8 cellular contexts compared by ENCODE assay signal in the genomic region with DNA sequence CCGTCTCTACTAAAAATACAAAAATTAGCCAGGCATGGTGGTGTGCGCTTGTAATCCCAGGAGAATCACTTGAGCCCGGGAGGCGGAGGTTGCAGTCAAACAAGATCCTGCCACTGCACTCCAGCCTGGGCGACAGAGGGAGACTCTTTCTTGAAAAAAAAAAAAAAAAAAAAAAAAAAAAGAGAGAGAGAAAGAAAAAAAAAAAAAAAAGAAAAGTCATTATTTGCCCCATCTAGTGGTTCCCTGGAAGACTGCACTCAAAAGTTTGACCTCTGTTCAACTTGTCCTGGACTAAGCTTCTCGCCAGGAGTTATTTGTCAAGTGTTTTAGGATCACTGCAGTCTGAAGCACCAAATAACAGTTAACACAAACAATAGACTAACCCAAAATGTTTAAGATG. TPM values are rescaled to one million over a fixed set of nuclear protein-coding genes. Genes with fewer than 3 reads are reported as not detected.
A peak's percentile ranks its signal among the peaks of the same experiment; 100 is the strongest.
DNase-seq lines count a peak whose midpoint lies in the region; ATAC-seq, FAIRE-seq and TF ChIP-seq lines count a peak whose summit lies in the region.

No MANE protein-coding gene starts in this region.

- intact Hi-C loops in lower lobe of right lung (cut with DNase I), result no loop called here

- H3K27ac ChIP-seq in WERI-Rb-1, result no peak overlapping the region
- no peak overlapping the region for H3K27ac ChIP-seq in lower lobe of right lung
- no peak overlapping the region for H3K27ac ChIP-seq in coronary artery

- peak; percentile 64 for FAIRE-seq in G401.6 (lab: Jason Lieb, UNC)

- H3K4me3 ChIP-seq in WERI-Rb-1 (ENCODE audit: low read depth, low read length), result no peak overlapping the region
- H3K4me3 ChIP-seq in lower lobe of right lung, result no peak overlapping the region
- H3K4me3 ChIP-seq in coronary artery, result no peak overlapping the region

- peak; percentile 11 for DNase-seq in WERI-Rb-1
- no peak for DNase-seq in lower lobe of right lung
- DNase-seq in coronary artery (ENCODE audit: low spot score), result no peak
- no peak for DNase-seq in T-helper 9 cell
- DNase-seq in NCI-H2196 treated with DMSO at 0.1 percent for 48 hours (lab: John Stamatoyannopoulos, UW; ENCODE audit: unreplicated experiment), result no peak

- H3K9me3 ChIP-seq in WERI-Rb-1 (ENCODE audit: severe bottlenecking) (no peaks in the 10 kb centered on the region), lower lobe of right lung (no peaks in the 10 kb centered on the region)

- H3K27me3 ChIP-seq in WERI-Rb-1 (ENCODE audit: insufficient read depth, low read depth, severe bottlenecking), result no peaks in the 10 kb centered on the region
- H3K27me3 ChIP-seq in lower lobe of right lung (ENCODE audit: low read depth), result no peaks in the 10 kb centered on the region

- no peaks in the 10 kb centered on the region for H3K4me1 ChIP-seq in lower lobe of right lung

- H3K36me3 ChIP-seq in WERI-Rb-1, result no peaks in the 10 kb centered on the region
- no peaks in the 10 kb centered on the region for H3K36me3 ChIP-seq in lower lobe of right lung

- peak; percentile 38; the same call in 1 of the 2 replicates for TF ChIP-seq CTCF in WERI-Rb-1 (IDR thresholded peaks at IDR 0.05; ENCODE audit: low read depth, low read length)
- TF ChIP-seq CTCF in lower lobe of right lung (IDR thresholded peaks at IDR 0.05), result peak; percentile 15
- TF ChIP-seq CTCF in coronary artery (IDR thresholded peaks at IDR 0.05), result no peak

- ATAC-seq in HG02885 (IDR thresholded peaks at IDR 0.05; ENCODE audit: poor library complexity, unreplicated experiment) (peak; percentile 82), lower lobe of right lung (no peak), GM18909 (IDR thresholded peaks at IDR 0.05; ENCODE audit: poor library complexity, unreplicated experiment) (no peak)

RNA-seq across cellular contexts. Expression of a gene that starts 45.3 kb away (rescaled TPM):
- total RNA-seq in lower lobe of right lung, result not detected
